Comparison of ENCODE assay signal across 28 cellular contexts in genomic region chr13:72666391-72666790, GRCh38.
"Had no signal": no experiment of that assay in that cellular context is flagged by ENCODE, and none has a peak within 500 bp of the region (broad histone marks: within the 10 kb centered on the region; RNA-seq: fewer than 3 reads in every experiment).

No MANE protein-coding gene starts in this region.

- ATAC-seq: naive thymus-derived CD8-positive, alpha-beta T cell; natural killer cell treated with Interleukin-12 subunit alpha and Interleukin-12 subunit beta and Interleukin-15 and Interleukin-18, amount 100 ng/mL, for 72 hours; pancreas; psoas muscle; right cardiac atrium; right lobe of liver; stimulated activated memory B cell treated with anti-CD40 and anti-IgM and Interleukin-4, amounts not matched to agents 10 μg/mL and 1 μg/mL and 100 μg/mL, for 72 hours; stimulated activated naive CD8-positive, alpha-beta T cell treated with anti-CD3 and anti-CD28 coated beads, Interleukin-15, amount 100 ng/mL, for 72 hours; stimulated activated naive CD8-positive, alpha-beta T cell treated with anti-CD3 and anti-CD28 coated beads, Interleukin-15, Interleukin-2, amounts not matched to agents 100 U/mL and 50 U/mL, for 24 hours; upper lobe of right lung had no signal

- H3K27me3 Mint-ChIP-seq: progenitor cell of endocrine pancreas; stimulated activated memory B cell treated with anti-CD40 and anti-IgM and Interleukin-4, amounts not matched to agents 10 μg/mL and 1 μg/mL and 100 μg/mL, for 72 hours; stimulated activated naive CD8-positive, alpha-beta T cell treated with anti-CD3 and anti-CD28 coated beads, Interleukin-15, amount 100 ng/mL, for 72 hours; type B pancreatic cell had no signal

- H3K4me3 Mint-ChIP-seq: naive thymus-derived CD8-positive, alpha-beta T cell; natural killer cell treated with Interleukin-12 subunit alpha and Interleukin-12 subunit beta and Interleukin-15 and Interleukin-18, amount 100 ng/mL, for 72 hours; nephron progenitor cell; neural crest cell; stimulated activated memory B cell treated with anti-CD40 and anti-IgM and Interleukin-4, amounts not matched to agents 10 μg/mL and 1 μg/mL and 100 μg/mL, for 72 hours; stimulated activated naive CD8-positive, alpha-beta T cell treated with anti-CD3 and anti-CD28 coated beads, Interleukin-15, amount 100 ng/mL, for 72 hours; type B pancreatic cell had no signal

- H3K4me1 Mint-ChIP-seq: naive thymus-derived CD8-positive, alpha-beta T cell; nephron progenitor cell; neural crest cell; stimulated activated memory B cell treated with anti-CD40 and anti-IgM and Interleukin-4, amounts not matched to agents 10 μg/mL and 1 μg/mL and 100 μg/mL, for 72 hours; stimulated activated naive CD8-positive, alpha-beta T cell treated with anti-CD3 and anti-CD28 coated beads, Interleukin-15, amount 100 ng/mL, for 72 hours had no signal

- H3K27ac Mint-ChIP-seq: naive thymus-derived CD8-positive, alpha-beta T cell; natural killer cell treated with Interleukin-12 subunit alpha and Interleukin-12 subunit beta and Interleukin-15 and Interleukin-18, amount 100 ng/mL, for 72 hours; nephron progenitor cell; progenitor cell of endocrine pancreas; stimulated activated memory B cell treated with anti-CD40 and anti-IgM and Interleukin-4, amounts not matched to agents 10 μg/mL and 1 μg/mL and 100 μg/mL, for 72 hours; stimulated activated naive CD8-positive, alpha-beta T cell treated with anti-CD3 and anti-CD28 coated beads, Interleukin-15, amount 100 ng/mL, for 72 hours; type B pancreatic cell had no signal

- H3K9me3 Mint-ChIP-seq: nephron progenitor cell; stimulated activated naive CD8-positive, alpha-beta T cell treated with anti-CD3 and anti-CD28 coated beads, Interleukin-15, amount 100 ng/mL, for 72 hours; type B pancreatic cell had no signal

- DNase-seq: naive thymus-derived CD8-positive, alpha-beta T cell; nephron progenitor cell; nucleus accumbens; pancreas; posterior cingulate gyrus; psoas muscle; right cardiac atrium; right lobe of liver; sigmoid colon; spleen; stimulated activated CD4-positive, alpha-beta T cell treated with anti-CD3 and anti-CD28 coated beads, Interleukin-12 subunit alpha, Interleukin-12 subunit beta, amount 100 ng/mL, for 4 hours; stimulated activated CD4-positive, alpha-beta T cell treated with anti-CD3 and anti-CD28 coated beads, Interleukin-1b, Interleukin-23, amount 100 ng/mL, for 48 hours; stimulated activated CD4-positive, alpha-beta T cell treated with anti-CD3 and anti-CD28 coated beads, Interleukin-4, amount 100 ng/mL, for 1 hour; stimulated activated CD4-positive, alpha-beta T cell treated with anti-CD3 and anti-CD28 coated beads, Interleukin-4, amount 100 ng/mL, for 4 hours; stimulated activated CD8-positive, alpha-beta memory T cell treated with anti-CD3 and anti-CD28 coated beads, Interleukin-4, amount 100 ng/mL, for 48 hours; stimulated activated naive CD4-positive, alpha-beta T cell; stimulated activated naive CD8-positive, alpha-beta T cell treated with anti-CD3 and anti-CD28 coated beads, Interleukin-15, amount 100 ng/mL, for 72 hours; stimulated activated naive CD8-positive, alpha-beta T cell treated with anti-CD3 and anti-CD28 coated beads, Interleukin-15, Interleukin-2, amounts not matched to agents 100 U/mL and 50 U/mL, for 24 hours; testis; tibial artery; transverse colon; upper lobe of right lung; uterus had no signal

- H3K36me3 Mint-ChIP-seq: naive thymus-derived CD8-positive, alpha-beta T cell; natural killer cell treated with Interleukin-12 subunit alpha and Interleukin-12 subunit beta and Interleukin-15 and Interleukin-18, amount 100 ng/mL, for 72 hours; stimulated activated memory B cell treated with anti-CD40 and anti-IgM and Interleukin-4, amounts not matched to agents 10 μg/mL and 1 μg/mL and 100 μg/mL, for 72 hours; type B pancreatic cell had no signal
